9 cellular contexts compared by ENCODE assay signal in the genomic region with DNA sequence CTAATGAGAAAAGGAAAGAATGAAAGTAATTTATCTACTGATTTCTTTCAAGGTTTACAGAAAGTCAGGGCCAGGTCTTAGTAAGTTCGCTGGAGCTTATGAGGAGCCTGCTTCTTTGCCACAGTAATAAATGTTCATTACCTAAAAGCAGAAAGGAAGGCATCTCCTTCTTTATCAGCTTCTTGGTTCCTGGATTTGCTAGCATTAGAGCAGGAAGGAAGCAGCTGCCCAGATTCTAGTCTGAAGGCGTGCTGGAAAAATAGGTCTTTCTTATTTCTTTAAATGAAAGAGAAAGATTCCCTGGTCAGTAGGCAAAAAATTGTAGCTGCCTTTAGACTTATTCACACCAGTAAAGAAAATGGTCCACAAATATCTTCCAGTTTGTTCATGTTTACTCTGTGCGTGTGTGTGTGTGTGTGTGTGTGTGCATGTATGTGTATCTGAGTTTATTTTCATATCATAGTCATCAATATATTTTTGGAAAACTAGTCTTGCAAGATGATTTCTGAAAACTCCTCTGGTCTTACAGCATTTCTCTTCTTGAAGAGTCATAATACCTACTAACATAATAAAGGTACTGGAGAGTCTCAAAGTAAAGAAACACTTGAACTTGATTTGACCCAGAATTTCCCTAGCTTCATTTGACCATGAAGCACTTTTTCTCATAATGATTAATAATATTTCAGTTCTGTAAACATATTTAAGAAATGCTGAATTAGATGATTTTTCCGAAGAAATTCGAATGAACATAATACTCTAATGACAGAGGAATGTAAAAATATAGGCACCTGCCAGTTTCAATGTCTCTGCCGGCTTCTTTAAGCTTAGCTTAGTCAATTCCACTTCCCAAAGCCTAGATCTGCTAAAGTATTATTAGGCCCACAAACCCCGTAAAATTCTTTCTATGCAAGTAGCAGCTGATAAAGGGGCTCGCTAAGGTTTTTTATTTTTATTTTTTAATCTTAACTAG.
DNase-seq lines count a peak whose midpoint lies in the region; ATAC-seq, FAIRE-seq and TF ChIP-seq lines count a peak whose summit lies in the region.
"Had no signal": no experiment of that assay in that cellular context is flagged by ENCODE, and none has a peak within 500 bp of the region (broad histone marks: within the 10 kb centered on the region; RNA-seq: fewer than 3 reads in every experiment).

No MANE protein-coding gene starts in this region.

- H3K4me1 ChIP-seq in Karpas-422 (ENCODE audit: low read length) = no peaks in the 10 kb centered on the region

- H3K4me1 Mint-ChIP-seq in activated CD8-positive, alpha-beta T cell treated with anti-CD3 and anti-CD28 coated beads for 36 hours (ENCODE audit: low read depth) = peaks cover 3% of the 10 kb centered on the region
- peaks cover 0 to 12% (median 7%) of the 10 kb centered on the region in 4 donors for H3K4me1 Mint-ChIP-seq in naive thymus-derived CD8-positive, alpha-beta T cell

- peak; percentile 63 for ATAC-seq in HG02678 (IDR thresholded peaks at IDR 0.05; ENCODE audit: unreplicated experiment)
- ATAC-seq in activated CD8-positive, alpha-beta T cell treated with anti-CD3 and anti-CD28 coated beads for 36 hours = peak; percentile 24
- ATAC-seq in naive thymus-derived CD8-positive, alpha-beta T cell = peak; percentile 42 to 45
- ATAC-seq in HG03196 (IDR thresholded peaks at IDR 0.05; ENCODE audit: unreplicated experiment) = no peak

- H2AFZ ChIP-seq in Karpas-422 (ENCODE audit: low read length) = no peak overlapping the region

- no peak for TF ChIP-seq POLR2A in GM12891 (IDR thresholded peaks at IDR 0.05; ENCODE audit: low read depth, low read length)

- TF ChIP-seq CTCF in activated CD8-positive, alpha-beta T cell treated with anti-CD3 and anti-CD28 coated beads for 36 hours (IDR thresholded peaks at IDR 0.05) = no peak

- H3K9ac ChIP-seq in Karpas-422 (ENCODE audit: low read length) = no peak overlapping the region

- H3K4me2 ChIP-seq in Karpas-422 (ENCODE audit: low read depth, low read length, poor library complexity, severe bottlenecking) = no peak overlapping the region

- H3K9me3 Mint-ChIP-seq in activated CD8-positive, alpha-beta T cell treated with anti-CD3 and anti-CD28 coated beads for 36 hours = no peaks in the 10 kb centered on the region
- H3K9me3 Mint-ChIP-seq in naive thymus-derived CD8-positive, alpha-beta T cell = no peaks in the 10 kb centered on the region

- H3K36me3 Mint-ChIP-seq in activated CD8-positive, alpha-beta T cell treated with anti-CD3 and anti-CD28 coated beads for 36 hours (ENCODE audit: low read depth) = no peaks in the 10 kb centered on the region
- H3K36me3 Mint-ChIP-seq in naive thymus-derived CD8-positive, alpha-beta T cell = no peaks in the 10 kb centered on the region

- POLR2A ChIA-PET in activated CD8-positive, alpha-beta T cell treated with anti-CD3 and anti-CD28 coated beads for 36 hours (lab: Charles Lee) = no interaction called here
- POLR2A ChIA-PET in naive thymus-derived CD8-positive, alpha-beta T cell (lab: Charles Lee) = interaction anchor here (0.6 to 2.0 kb wide), 3 partner anchors 316 to 839 kb away, joined by 3 to 9 read pairs (median 3); a partner anchor contains a TSS

- H3K9me3 ChIP-seq in Karpas-422 (ENCODE audit: low read length) = no peaks in the 10 kb centered on the region

- no peaks in the 10 kb centered on the region for H3K27me3 ChIP-seq in Karpas-422 (ENCODE audit: low read length)

- peak overlapping the region; percentile 39 for H3K27ac Mint-ChIP-seq in activated CD8-positive, alpha-beta T cell treated with anti-CD3 and anti-CD28 coated beads for 36 hours
- peak overlapping the region in 2 of 10 donors; percentile 36 to 83 for H3K27ac Mint-ChIP-seq in naive thymus-derived CD8-positive, alpha-beta T cell
- H3K27ac Mint-ChIP-seq: activated T-cell treated with anti-CD3 and anti-CD28 coated beads, Interleukin-2, amount 50 U/mL, for 72 hours had no signal

- H3K4me3 ChIP-seq in Karpas-422 (ENCODE audit: low read length) = no peak overlapping the region

- H3K4me3 Mint-ChIP-seq in activated CD8-positive, alpha-beta T cell treated with anti-CD3 and anti-CD28 coated beads for 36 hours = no peak overlapping the region
- H3K4me3 Mint-ChIP-seq in naive thymus-derived CD8-positive, alpha-beta T cell = no peak overlapping the region

- DNase-seq in GM12891 (ENCODE audit: insufficient read length, low spot score) (no peak), Karpas-422 (no peak), nucleus accumbens (lab: John Stamatoyannopoulos, UW) (no peak)
- no peak for DNase-seq in activated CD8-positive, alpha-beta T cell treated with anti-CD3 and anti-CD28 coated beads for 36 hours
- no peak for DNase-seq in naive thymus-derived CD8-positive, alpha-beta T cell
- no peak for DNase-seq in stimulated activated naive CD4-positive, alpha-beta T cell treated with Interleukin-2 at 50 U/mL for 16 hours (lab: John Stamatoyannopoulos, UW)
- DNase-seq: activated T-cell treated with anti-CD3 and anti-CD28 coated beads, Interleukin-2, amount 50 U/mL, for 72 hours had no signal

- intact Hi-C loops in activated CD8-positive, alpha-beta T cell treated with anti-CD3 and anti-CD28 coated beads for 36 hours (cut with micrococcal nuclease) = no loop called here

- no peak for FAIRE-seq in GM12891 (lab: Jason Lieb, UNC)

- no peaks in the 10 kb centered on the region for H3K9me2 ChIP-seq in Karpas-422 (replicated peaks; ENCODE audit: insufficient read depth, low read length)

- H4K20me1 ChIP-seq in Karpas-422 (ENCODE audit: insufficient read depth, low read depth, low read length) = no peaks in the 10 kb centered on the region

- no peak overlapping the region for H3K27ac ChIP-seq in Karpas-422 (ENCODE audit: low read length)

- CTCF ChIA-PET in activated CD8-positive, alpha-beta T cell treated with anti-CD3 and anti-CD28 coated beads for 36 hours (lab: Charles Lee) = interaction anchor here (0.8 to 1.1 kb wide), 3 partner anchors 14 to 46 kb away, joined by 3 to 4 read pairs (median 3); no protein-coding TSS in a partner anchor

- no peaks in the 10 kb centered on the region for H3K79me2 ChIP-seq in Karpas-422 (ENCODE audit: low read length)

- peaks cover 2% of the 10 kb centered on the region for H3K27me3 Mint-ChIP-seq in activated CD8-positive, alpha-beta T cell treated with anti-CD3 and anti-CD28 coated beads for 36 hours
- peaks cover 0 to 2% (median 0%) of the 10 kb centered on the region in 5 donors for H3K27me3 Mint-ChIP-seq in naive thymus-derived CD8-positive, alpha-beta T cell

- no peaks in the 10 kb centered on the region for H3K36me3 ChIP-seq in Karpas-422 (ENCODE audit: insufficient read depth, low read length)

TF ChIP-seq in GM12891, 5 proteins besides CTCF, POLR2A, EP300 and RAD21:
- TF ChIP-seq SPI1 (IDR thresholded peaks at IDR 0.05; ENCODE audit: low read depth, low read length) = peak; percentile 15; the same call in 1 of the 2 replicates
- TF ChIP-seq POU2F2 (IDR thresholded peaks at IDR 0.05; ENCODE audit: low read depth, low read length) = no peak
- no peak for TF ChIP-seq POLR2AphosphoS5 (IDR thresholded peaks at IDR 0.05; ENCODE audit: low read depth, low read length)
- no peak for TF ChIP-seq TAF1 (IDR thresholded peaks at IDR 0.05; ENCODE audit: low read depth, low read length)
